8 cellular contexts compared by ENCODE assay signal in genomic region chr4:128288689-128289106, GRCh38. TPM values are rescaled to one million over a fixed set of nuclear protein-coding genes. Genes with fewer than 3 reads are reported as not detected.
A peak's percentile ranks its signal among the peaks of the same experiment; 100 is the strongest.
DNase-seq lines count a peak whose midpoint lies in the region; ATAC-seq, FAIRE-seq and TF ChIP-seq lines count a peak whose summit lies in the region.

No MANE protein-coding gene starts in this region.

- TF ChIP-seq CTCF in mucosa of descending colon (IDR thresholded peaks at IDR 0.05): no peak

- H3K27ac Mint-ChIP-seq in dendritic cell treated with granulocyte-macrophage colony-stimulating factor and Interleukin-4, amounts not matched to agents 40 ng/mL and 50 ng/mL, for 4 days: peak overlapping the region; percentile 92

- H3K4me3 Mint-ChIP-seq in dendritic cell treated with granulocyte-macrophage colony-stimulating factor and Interleukin-4, amounts not matched to agents 40 ng/mL and 50 ng/mL, for 4 days: peak overlapping the region; percentile 95

- H3K4me1 ChIP-seq in HUES64 (ENCODE audit: insufficient read depth, low read length) (peaks cover 20% of the 10 kb centered on the region), mucosa of descending colon (ENCODE audit: low read depth) (peaks cover 19% of the 10 kb centered on the region)

- DNase-seq in DMS53 (lab: John Stamatoyannopoulos, UW) (peak; percentile 81), SW480 (ENCODE audit: low spot score) (peak; percentile 14), mucosa of descending colon (peak in 1 of 3 donors; percentile 62), RCC 7860 (ENCODE audit: low spot score) (no peak)

- peaks cover 15% of the 10 kb centered on the region for H3K36me3 Mint-ChIP-seq in dendritic cell treated with granulocyte-macrophage colony-stimulating factor and Interleukin-4, amounts not matched to agents 40 ng/mL and 50 ng/mL, for 4 days (ENCODE audit: low read depth)

- intact Hi-C loops in dendritic cell treated with granulocyte-macrophage colony-stimulating factor and Interleukin-4, amounts not matched to agents 40 ng/mL and 50 ng/mL, for 4 days (cut with micrococcal nuclease): loop anchor here (1.0 to 10.0 kb wide), 4 partner anchors 227 to 656 kb away; partner anchors contain the start of genes INTU, LARP1B and PLK4
- intact Hi-C loops in mucosa of descending colon (cut with DNase I, micrococcal nuclease): no loop called here

- peak; percentile 5 for ATAC-seq in mucosa of descending colon
- ATAC-seq in GM19023 (IDR thresholded peaks at IDR 0.05; ENCODE audit: unreplicated experiment): no peak
- no peak for ATAC-seq in HG03097 (IDR thresholded peaks at IDR 0.05; ENCODE audit: low FRiP score, unreplicated experiment)

- H3K9me3 Mint-ChIP-seq in dendritic cell treated with granulocyte-macrophage colony-stimulating factor and Interleukin-4, amounts not matched to agents 40 ng/mL and 50 ng/mL, for 4 days: no peaks in the 10 kb centered on the region

- WGBS in HUES64: 7% methylated on average over 13 of the region's 13 CpGs

- peaks cover 35% of the 10 kb centered on the region for H3K4me1 Mint-ChIP-seq in dendritic cell treated with granulocyte-macrophage colony-stimulating factor and Interleukin-4, amounts not matched to agents 40 ng/mL and 50 ng/mL, for 4 days (ENCODE audit: low read depth)

- no peaks in the 10 kb centered on the region for H3K27me3 ChIP-seq in HUES64 (ENCODE audit: insufficient read depth, low read length)

- no peak for FAIRE-seq in RCC 7860 (lab: Jason Lieb, UNC)

- H3K4me3 ChIP-seq in HUES64 (ENCODE audit: low read length) (peak overlapping the region; percentile 88), mucosa of descending colon (peak overlapping the region; percentile 45)

- H3K27ac ChIP-seq in HUES64 (ENCODE audit: low read depth, low read length): peak overlapping the region; percentile 96

- H3K27me3 Mint-ChIP-seq in dendritic cell treated with granulocyte-macrophage colony-stimulating factor and Interleukin-4, amounts not matched to agents 40 ng/mL and 50 ng/mL, for 4 days: peaks cover 2% of the 10 kb centered on the region

- H3K9ac ChIP-seq in HUES64 (ENCODE audit: low read depth, low read length): peak overlapping the region; percentile 73

- no peaks in the 10 kb centered on the region for H3K9me3 ChIP-seq in HUES64 (ENCODE audit: insufficient read depth, low read depth, low read length)
- H3K9me3 ChIP-seq in mucosa of descending colon: no peaks in the 10 kb centered on the region

- H3K36me3 ChIP-seq in HUES64 (ENCODE audit: insufficient read depth, low read length) (peaks cover 4% of the 10 kb centered on the region), mucosa of descending colon (ENCODE audit: low read depth) (peaks cover 5% of the 10 kb centered on the region)

RNA-seq across cellular contexts. Expression of gene PGRMC2, which starts 1.1 kb away (rescaled TPM):
- 54.5 TPM for polyA plus RNA-seq in HUES64 (2013, experiment 1 of 2)
- polyA plus RNA-seq in HUES64 (2013, experiment 2 of 2): 65.4 TPM
- 10 to 100 TPM; 75.3 to 91.5 (median 81.6) TPM for total RNA-seq in mucosa of descending colon
